In the genomic region with DNA sequence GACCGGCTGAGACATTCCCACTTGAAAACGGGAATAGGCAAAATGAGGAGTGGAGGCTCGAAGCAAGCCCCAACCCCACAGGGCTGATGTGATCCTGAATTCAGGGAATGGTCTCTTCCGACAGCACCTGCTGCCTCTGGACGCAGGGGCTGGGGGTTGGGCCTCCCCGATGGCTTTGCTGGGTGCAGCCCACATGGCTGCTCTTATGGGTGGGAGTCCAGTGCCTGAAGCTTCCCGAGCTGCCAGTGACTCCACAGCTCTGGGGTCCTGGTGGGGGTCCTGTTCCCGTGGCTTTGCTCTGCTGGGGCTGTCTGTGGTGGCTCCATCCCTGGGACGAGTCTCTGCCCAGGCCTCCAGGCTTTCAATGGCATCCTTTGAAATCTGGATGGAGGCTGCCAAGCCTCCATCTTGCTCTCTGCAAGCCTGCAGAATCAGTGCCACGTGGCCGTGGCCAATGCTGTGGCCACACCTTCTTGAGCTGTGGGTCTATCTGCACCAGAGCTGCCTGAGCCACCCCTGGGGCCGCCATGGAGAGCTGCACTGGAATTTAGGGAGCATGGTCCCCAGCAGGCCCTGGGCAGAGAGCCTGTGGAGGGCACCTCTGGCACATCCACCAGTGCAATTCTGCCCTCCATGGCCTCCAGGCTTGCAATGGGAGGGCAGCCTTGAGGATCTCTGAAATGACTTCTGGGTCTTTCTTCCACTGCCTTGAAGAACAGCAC, we compare ENCODE assay signal across 21 cellular contexts. TPM values are rescaled to one million over a fixed set of nuclear protein-coding genes. Genes with fewer than 3 reads are reported as not detected.
"Had no signal": no experiment of that assay in that cellular context is flagged by ENCODE, and none has a peak within 500 bp of the region (broad histone marks: within the 10 kb centered on the region; RNA-seq: fewer than 3 reads in every experiment).

No MANE protein-coding gene starts in this region.

- DNase-seq: esophagus squamous epithelium; foreskin fibroblast; glutamatergic neuron; kidney glomerular epithelial cell; mammary epithelial cell; mucosa of descending colon; naive thymus-derived CD8-positive, alpha-beta T cell; occipital lobe; sigmoid colon; stimulated activated CD4-positive, alpha-beta T cell treated with anti-CD3 and anti-CD28 coated beads, Interleukin-12 subunit alpha, Interleukin-12 subunit beta, amount 100 ng/mL, for 4 hours; stimulated activated naive CD4-positive, alpha-beta T cell; stomach; substantia nigra; transverse colon; uterus had no signal

- H3K27me3 ChIP-seq: uterus had no signal

- H3K4me3 Mint-ChIP-seq: dendritic cell treated with granulocyte-macrophage colony-stimulating factor and Interleukin-4, amounts not matched to agents 40 ng/mL and 50 ng/mL, for 4 days; naive thymus-derived CD8-positive, alpha-beta T cell had no signal

- H3K4me3 ChIP-seq: esophagus squamous epithelium, gastroesophageal sphincter, mucosa of descending colon, sigmoid colon, skin epidermis, stomach, thoracic aorta, transverse colon, uterus had no signal

- H3K27ac Mint-ChIP-seq: dendritic cell treated with granulocyte-macrophage colony-stimulating factor and Interleukin-4, amounts not matched to agents 40 ng/mL and 50 ng/mL, for 4 days; naive thymus-derived CD8-positive, alpha-beta T cell had no signal

- H3K36me3 ChIP-seq: esophagus squamous epithelium, gastroesophageal sphincter, sigmoid colon, stomach, thoracic aorta, transverse colon, uterus had no signal

- ATAC-seq: gastroesophageal sphincter; mucosa of descending colon; naive thymus-derived CD8-positive, alpha-beta T cell had no signal

- H3K4me1 ChIP-seq: transverse colon, uterus had no signal

- H3K27ac ChIP-seq: esophagus squamous epithelium, gastroesophageal sphincter, sigmoid colon, skin epidermis, thoracic aorta, transverse colon, uterus had no signal

RNA-seq across cellular contexts. Expression of gene NKX6-2, which starts 55.5 kb away (rescaled TPM):
- total RNA-seq: gastroesophageal sphincter; liver; mammary epithelial cell; mucosa of descending colon; naive thymus-derived CD8-positive, alpha-beta T cell; occipital lobe; pulmonary artery endothelial cell; sigmoid colon; transverse colon had no signal
- polyA plus RNA-seq: mammary epithelial cell had no signal
